Comparison of ENCODE assay signal across 15 cellular contexts in genomic region chr17:10737786-10738185, GRCh38.
"Had no signal": no experiment of that assay in that cellular context is flagged by ENCODE, and none has a peak within 500 bp of the region (broad histone marks: within the 10 kb centered on the region; RNA-seq: fewer than 3 reads in every experiment).

No MANE protein-coding gene starts in this region.

- H3K27ac ChIP-seq: dorsolateral prefrontal cortex, left lung, testis had no signal

- H3K27me3 ChIP-seq: left lung, testis had no signal

- H3K36me3 ChIP-seq: left lung had no signal

- ATAC-seq: activated naive CD8-positive, alpha-beta T cell treated with anti-CD3 and anti-CD28 coated beads, Interleukin-2, amount 50 U/mL, for 24 hours had no signal

- H3K27me3 Mint-ChIP-seq: activated naive CD8-positive, alpha-beta T cell treated with anti-CD3 and anti-CD28 coated beads, Interleukin-2, amount 50 U/mL, for 24 hours; stimulated activated naive CD8-positive, alpha-beta T cell treated with anti-CD3 and anti-CD28 coated beads, Interleukin-15, Interleukin-2, amounts not matched to agents 100 ng/mL and 50 ng/mL, for 24 hours had no signal

- H3K9me3 Mint-ChIP-seq: activated B cell treated with CpG ODN at 0.5 μM for 24 hours; activated CD4-positive, alpha-beta T cell treated with anti-CD3 and anti-CD28 coated beads, Interleukin-2, amount 10 ng/mL, durations not matched to agents 24 days and 14 days; activated naive CD4-positive, alpha-beta T cell treated with anti-CD3 and anti-CD28 coated beads for 36 hours; activated naive CD8-positive, alpha-beta T cell treated with anti-CD3 and anti-CD28 coated beads, Interleukin-2, amount 50 U/mL, for 24 hours; activated T-helper 2 cell treated with anti-CD3 and anti-CD28 coated beads, Interferon-gamma antibody, Interleukin-2, Interleukin-4, amounts not matched to agents 10 μg/mL and 5 μg/mL and 100 μg/mL, durations not matched to agents 14 hours and 24 hours and 36 hours; memory B cell; nephron; stimulated activated naive CD8-positive, alpha-beta T cell treated with anti-CD3 and anti-CD28 coated beads, Interleukin-15, Interleukin-2, amounts not matched to agents 100 ng/mL and 50 ng/mL, for 24 hours; T-helper 2 cell treated with Interferon-gamma antibody and Interleukin-4, amounts not matched to agents 5 μg/mL and 100 μg/mL, for 36 hours had no signal

- H3K4me3 Mint-ChIP-seq: activated CD4-positive, alpha-beta T cell treated with anti-CD3 and anti-CD28 coated beads, Interleukin-2, amount 10 ng/mL, durations not matched to agents 24 days and 14 days; activated CD8-positive, alpha-beta T cell treated with anti-CD3 and anti-CD28 coated beads, Interleukin-2, amount 10 ng/mL, durations not matched to agents 7 days and 5 days; activated naive CD4-positive, alpha-beta T cell treated with anti-CD3 and anti-CD28 coated beads for 36 hours; activated naive CD8-positive, alpha-beta T cell treated with anti-CD3 and anti-CD28 coated beads, Interleukin-2, amount 50 U/mL, for 24 hours; memory B cell; nephron; stimulated activated naive CD8-positive, alpha-beta T cell treated with anti-CD3 and anti-CD28 coated beads, Interleukin-15, Interleukin-2, amounts not matched to agents 100 ng/mL and 50 ng/mL, for 24 hours; T-helper 2 cell treated with Interferon-gamma antibody and Interleukin-4, amounts not matched to agents 5 μg/mL and 100 μg/mL, for 36 hours had no signal

- H3K4me3 ChIP-seq: dorsolateral prefrontal cortex, left lung, testis had no signal

- H3K36me3 Mint-ChIP-seq: memory B cell had no signal

- H3K4me1 ChIP-seq: left lung had no signal

- H3K27ac Mint-ChIP-seq: activated B cell treated with CpG ODN at 0.5 μM for 24 hours; activated CD4-positive, alpha-beta T cell treated with anti-CD3 and anti-CD28 coated beads, Interleukin-2, amount 10 ng/mL, durations not matched to agents 24 days and 14 days; activated CD8-positive, alpha-beta T cell treated with anti-CD3 and anti-CD28 coated beads, Interleukin-2, amount 10 ng/mL, durations not matched to agents 7 days and 5 days; activated naive CD4-positive, alpha-beta T cell treated with anti-CD3 and anti-CD28 coated beads for 36 hours; activated naive CD8-positive, alpha-beta T cell treated with anti-CD3 and anti-CD28 coated beads, Interleukin-2, amount 50 U/mL, for 24 hours; activated T-helper 2 cell treated with anti-CD3 and anti-CD28 coated beads, Interferon-gamma antibody, Interleukin-2, Interleukin-4, amounts not matched to agents 10 μg/mL and 5 μg/mL and 100 μg/mL, durations not matched to agents 14 hours and 24 hours and 36 hours; memory B cell; nephron; progenitor cell of endocrine pancreas; stimulated activated naive CD8-positive, alpha-beta T cell treated with anti-CD3 and anti-CD28 coated beads, Interleukin-15, Interleukin-2, amounts not matched to agents 100 ng/mL and 50 ng/mL, for 24 hours; T-helper 2 cell treated with Interferon-gamma antibody and Interleukin-4, amounts not matched to agents 5 μg/mL and 100 μg/mL, for 36 hours had no signal

- DNase-seq: activated B cell treated with CpG ODN at 0.5 μM for 24 hours, activated T-cell treated with anti-CD3 and anti-CD28 coated beads for 4 hours had no signal

- H3K9me3 ChIP-seq: left lung, testis had no signal
